Comparison of ENCODE assay signal across 27 cellular contexts in genomic region chr5:107764282-107764681, GRCh38.
"Had no signal": no experiment of that assay in that cellular context is flagged by ENCODE, and none has a peak within 500 bp of the region (broad histone marks: within the 10 kb centered on the region; RNA-seq: fewer than 3 reads in every experiment).

No MANE protein-coding gene starts in this region.

- H3K4me2 ChIP-seq: neural progenitor cell had no signal

- H3K36me3 ChIP-seq: neural progenitor cell, ovary, right lobe of liver, sigmoid colon, spleen, suprapubic skin, tibial artery, upper lobe of left lung, vagina had no signal

- H3K27me3 ChIP-seq: neural progenitor cell, ovary, right lobe of liver, sigmoid colon, spleen, suprapubic skin, testis, tibial artery, upper lobe of left lung, vagina had no signal

- DNase-seq: natural killer cell; occipital lobe; ovary; posterior cingulate gyrus; psoas muscle; right cardiac atrium; right lobe of liver; sigmoid colon; small intestine; spleen; stimulated activated CD4-positive, alpha-beta T cell treated with anti-CD3 and anti-CD28 coated beads, Interleukin-12 subunit alpha, Interleukin-12 subunit beta, amount 100 ng/mL, for 4 hours; stimulated activated CD4-positive, alpha-beta T cell treated with anti-CD3 and anti-CD28 coated beads, Interleukin-1b, Interleukin-23, amount 100 ng/mL, for 48 hours; stimulated activated CD4-positive, alpha-beta T cell treated with anti-CD3 and anti-CD28 coated beads, Interleukin-4, amount 100 ng/mL, for 1 hour; stimulated activated CD4-positive, alpha-beta T cell treated with anti-CD3 and anti-CD28 coated beads, Interleukin-4, amount 100 ng/mL, for 4 hours; stimulated activated CD8-positive, alpha-beta memory T cell treated with anti-CD3 and anti-CD28 coated beads, Interleukin-4, amount 100 ng/mL, for 48 hours; stimulated activated naive CD4-positive, alpha-beta T cell; stimulated activated naive CD8-positive, alpha-beta T cell treated with anti-CD3 and anti-CD28 coated beads, Interleukin-15, amount 100 ng/mL, for 72 hours; stimulated activated naive CD8-positive, alpha-beta T cell treated with anti-CD3 and anti-CD28 coated beads, Interleukin-15, Interleukin-2, amounts not matched to agents 100 U/mL and 50 U/mL, for 24 hours; substantia nigra; testis; tibial artery; upper lobe of left lung had no signal

- H3K4me1 ChIP-seq: psoas muscle, right lobe of liver, sigmoid colon, spleen, suprapubic skin, testis, tibial artery, upper lobe of left lung, vagina had no signal

- H3K9ac ChIP-seq: neural progenitor cell, parathyroid adenoma had no signal

- H3K27ac ChIP-seq: neural progenitor cell, ovary, parathyroid adenoma, psoas muscle, right lobe of liver, sigmoid colon, spleen, suprapubic skin, testis, tibial artery, upper lobe of left lung, vagina had no signal

- ATAC-seq: natural killer cell; psoas muscle; right cardiac atrium; right lobe of liver; stimulated activated memory B cell treated with anti-CD40 and anti-IgM and Interleukin-4, amounts not matched to agents 10 μg/mL and 1 μg/mL and 100 μg/mL, for 72 hours; stimulated activated naive CD8-positive, alpha-beta T cell treated with anti-CD3 and anti-CD28 coated beads, Interleukin-15, amount 100 ng/mL, for 72 hours; stimulated activated naive CD8-positive, alpha-beta T cell treated with anti-CD3 and anti-CD28 coated beads, Interleukin-15, Interleukin-2, amounts not matched to agents 100 U/mL and 50 U/mL, for 24 hours had no signal

- H2AFZ ChIP-seq: neural progenitor cell, parathyroid adenoma had no signal

- H3K9me3 ChIP-seq: ovary, psoas muscle, right lobe of liver, sigmoid colon, spleen, suprapubic skin, testis, tibial artery, upper lobe of left lung, vagina had no signal

- H3K79me2 ChIP-seq: parathyroid adenoma had no signal

- H3K4me3 ChIP-seq: neural progenitor cell, ovary, psoas muscle, right lobe of liver, sigmoid colon, spleen, suprapubic skin, testis, tibial artery, upper lobe of left lung, vagina had no signal
